In the genomic region with DNA sequence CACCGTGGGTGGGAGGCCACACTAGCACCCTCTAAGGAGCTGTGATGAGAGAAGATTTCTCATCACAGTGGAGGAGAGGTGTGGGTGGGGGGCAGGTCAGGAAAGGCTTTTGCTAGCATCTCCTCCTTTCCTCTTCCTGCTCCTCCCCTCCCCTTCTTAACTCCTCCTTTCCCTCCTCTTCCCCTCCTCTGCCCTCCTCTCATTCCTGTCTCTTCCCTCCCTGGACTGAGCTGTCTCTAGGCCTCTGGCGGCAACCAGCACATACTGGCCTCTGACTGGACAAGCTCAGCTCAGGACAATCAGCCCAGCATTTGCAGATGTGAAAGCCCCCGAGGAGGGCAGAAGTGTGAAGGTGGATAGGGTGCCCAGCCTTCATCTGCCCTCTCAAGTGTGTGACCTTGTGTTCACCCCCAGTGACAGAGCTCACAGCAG, we compare ENCODE assay signal across 19 cellular contexts. TPM values are rescaled to one million over a fixed set of nuclear protein-coding genes. Genes with fewer than 3 reads are reported as not detected.
A peak's percentile ranks its signal among the peaks of the same experiment; 100 is the strongest.
DNase-seq lines count a peak whose midpoint lies in the region; ATAC-seq and TF ChIP-seq lines count a peak whose summit lies in the region.
"Had no signal": no experiment of that assay in that cellular context is flagged by ENCODE, and none has a peak within 500 bp of the region (broad histone marks: within the 10 kb centered on the region; RNA-seq: fewer than 3 reads in every experiment).

No MANE protein-coding gene starts in this region.

- peaks cover 0 to 10% of the 10 kb centered on the region in 2 experiments; a peak in 1 of 4 replicates for H3K4me1 ChIP-seq in SK-N-SH (ENCODE audit: control insufficient read depth in 1 of 2, insufficient read depth in 2 of 2, low read depth in 1 of 2, low read length in 1 of 2)
- peaks cover 63% of the 10 kb centered on the region for H3K4me1 ChIP-seq in PC-9 (replicated peaks; ENCODE audit: insufficient read depth)
- H3K4me1 ChIP-seq: parathyroid adenoma had no signal

- H3K79me2 ChIP-seq in SK-N-SH (ENCODE audit: insufficient read depth): no peaks in the 10 kb centered on the region
- peaks cover 14% of the 10 kb centered on the region for H3K79me2 ChIP-seq in PC-9 (ENCODE audit: low read depth)
- H3K79me2 ChIP-seq: parathyroid adenoma had no signal

- no peaks in the 10 kb centered on the region for H3K27me3 ChIP-seq in SK-N-SH (ENCODE audit: insufficient read depth)
- H3K27me3 ChIP-seq in PC-9 (ENCODE audit: insufficient read depth, low read depth): no peaks in the 10 kb centered on the region
- H3K27me3 ChIP-seq: foreskin keratinocyte had no signal

- TF ChIP-seq RAD21 in SK-N-SH (IDR thresholded peaks at IDR 0.05; ENCODE audit: low read length): no peak

- POLR2A ChIA-PET in SK-N-SH (lab: Yijun Ruan, JAX): no interaction called here
- POLR2A ChIA-PET in PC-9 (lab: Charles Lee; ENCODE audit: unreplicated experiment): interaction anchor here (0.5 to 0.7 kb wide), 4 partner anchors 18 to 318 kb away, joined by 3 to 13 read pairs (median 6); no protein-coding TSS in a partner anchor

- TF ChIP-seq EP300 in SK-N-SH (IDR thresholded peaks at IDR 0.05; ENCODE audit: borderline replicate concordance in 1 of 2, low read depth in 1 of 2, low read length in 1 of 2): no peak

- 56% methylated on average over 3 of the region's 3 CpGs for WGBS in SK-N-SH (ENCODE audit: low lambda C conversion rate)

- DNase-seq in SK-N-SH: no peak
- peak; percentile 48 to 53 for DNase-seq in PC-9
- peak; percentile 91 for DNase-seq in glomerular visceral epithelial cell (ENCODE audit: extremely low spot score)
- DNase-seq in skeletal muscle cell (ENCODE audit: low read depth): peak; percentile 11
- DNase-seq in NCI-H1436 treated with DMSO at 0.1 percent for 48 hours (lab: John Stamatoyannopoulos, UW): no peak
- DNase-seq in HuH-7.5 (ENCODE audit: low spot score): no peak
- DNase-seq in hypothalamus (lab: John Stamatoyannopoulos, UW): no peak
- DNase-seq: activated T-cell treated with anti-CD3 and anti-CD28 coated beads for 4 hours; CD4-positive, CD25-positive, alpha-beta regulatory T cell; DND-41; effector memory CD8-positive, alpha-beta T cell; foreskin keratinocyte; NCI-H2081 treated with DMSO at 0.1 percent for 48 hours; T-helper 17 cell had no signal

- H3K4me3 ChIP-seq in SK-N-SH (ENCODE audit: low read depth in 2 of 2, low read length in 1 of 2) (no peak overlapping the region), PC-9 (no peak overlapping the region), skeletal muscle cell (ENCODE audit: low read depth, low read length) (no peak overlapping the region)

- intact Hi-C loops in PC-9 (cut with micrococcal nuclease; ENCODE audit: unreplicated experiment): no loop called here

- no peak overlapping the region for H3K4me2 ChIP-seq in SK-N-SH
- H3K4me2 ChIP-seq in PC-9: peak overlapping the region; percentile 86

- TF ChIP-seq CTCF in SK-N-SH (IDR thresholded peaks at IDR 0.05): no peak
- TF ChIP-seq CTCF in PC-9 (conservative IDR thresholded peaks at IDR 0.05): no peak

- H3K27ac ChIP-seq in SK-N-SH (ENCODE audit: low read depth in 2 of 2, low read length in 1 of 2): no peak overlapping the region
- peak overlapping the region; percentile 99 for H3K27ac ChIP-seq in PC-9
- H3K27ac ChIP-seq: 22Rv1, foreskin keratinocyte, HL-60, parathyroid adenoma had no signal

- H2AFZ ChIP-seq in SK-N-SH (ENCODE audit: low read depth): no peak overlapping the region
- no peak overlapping the region for H2AFZ ChIP-seq in PC-9
- H2AFZ ChIP-seq: parathyroid adenoma had no signal

- H4K20me1 ChIP-seq in SK-N-SH (ENCODE audit: insufficient read depth): no peaks in the 10 kb centered on the region
- H4K20me1 ChIP-seq in PC-9 (ENCODE audit: insufficient read depth): no peaks in the 10 kb centered on the region

- H3F3A ChIP-seq in SK-N-SH (replicated peaks; ENCODE audit: insufficient read depth) (no peaks in the 10 kb centered on the region), PC-9 (ENCODE audit: insufficient read depth, low read depth) (peaks cover 52% of the 10 kb centered on the region)

- ATAC-seq in SK-N-SH treated with all-trans-retinoic acid at 6 μM for 48 hours: peak; percentile 62
- ATAC-seq: effector memory CD8-positive, alpha-beta T cell; foreskin keratinocyte; T-helper 17 cell had no signal

- H3K9me2 ChIP-seq in SK-N-SH (no peaks in the 10 kb centered on the region), PC-9 (ENCODE audit: insufficient read depth) (no peaks in the 10 kb centered on the region)

- no peak overlapping the region for H3K9ac ChIP-seq in SK-N-SH
- H3K9ac ChIP-seq: parathyroid adenoma had no signal

- CTCF ChIA-PET in SK-N-SH (lab: Yijun Ruan, JAX): interaction anchor here (0.9 to 2.3 kb wide), 5 partner anchors 9 to 293 kb away, joined by 3 to 9 read pairs (median 4); no protein-coding TSS in a partner anchor
- CTCF ChIA-PET in PC-9 (lab: Charles Lee): interaction anchor here (0.6 kb wide), 1 partner anchor 19 kb away, joined by 3 read pairs; a partner anchor contains a TSS

- H3K36me3 ChIP-seq in SK-N-SH (replicated peaks in 1 of 2; ENCODE audit: control insufficient read depth in 1 of 2, insufficient read depth in 2 of 2, low read length in 1 of 2): no peaks in the 10 kb centered on the region
- no peaks in the 10 kb centered on the region for H3K36me3 ChIP-seq in PC-9 (ENCODE audit: low read depth)

- BruUV-seq in PC-9 (replicated peaks; lab: Mats Ljungman, UMichigan): no TSS peak

- H3K9me3 ChIP-seq in SK-N-SH (no peaks in the 10 kb centered on the region), PC-9 (ENCODE audit: insufficient read depth, low read depth) (no peaks in the 10 kb centered on the region)

TF ChIP-seq in SK-N-SH treated with all-trans-retinoic acid at 6 μM for 48 hours, 23 proteins besides CTCF, POLR2A, EP300 and RAD21 (continues in another document):
- TF ChIP-seq, protein P1, sequence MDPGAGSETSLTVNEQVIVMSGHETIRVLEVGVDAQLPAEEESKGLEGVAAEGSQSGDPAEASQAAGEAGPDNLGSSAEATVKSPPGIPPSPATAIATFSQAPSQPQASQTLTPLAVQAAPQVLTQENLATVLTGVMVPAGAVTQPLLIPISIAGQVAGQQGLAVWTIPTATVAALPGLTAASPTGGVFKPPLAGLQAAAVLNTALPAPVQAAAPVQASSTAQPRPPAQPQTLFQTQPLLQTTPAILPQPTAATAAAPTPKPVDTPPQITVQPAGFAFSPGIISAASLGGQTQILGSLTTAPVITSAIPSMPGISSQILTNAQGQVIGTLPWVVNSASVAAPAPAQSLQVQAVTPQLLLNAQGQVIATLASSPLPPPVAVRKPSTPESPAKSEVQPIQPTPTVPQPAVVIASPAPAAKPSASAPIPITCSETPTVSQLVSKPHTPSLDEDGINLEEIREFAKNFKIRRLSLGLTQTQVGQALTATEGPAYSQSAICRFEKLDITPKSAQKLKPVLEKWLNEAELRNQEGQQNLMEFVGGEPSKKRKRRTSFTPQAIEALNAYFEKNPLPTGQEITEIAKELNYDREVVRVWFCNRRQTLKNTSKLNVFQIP (CRISPR knock-in tag; IDR thresholded peaks at IDR 0.05; ENCODE audit: borderline replicate concordance, low read depth): no peak
- TF ChIP-seq ISL1 (CRISPR knock-in tag; IDR thresholded peaks at IDR 0.05) (no peak), BACH2 (CRISPR knock-in tag; IDR thresholded peaks at IDR 0.05; ENCODE audit: borderline replicate concordance) (no peak), ESRRG (CRISPR knock-in tag; IDR thresholded peaks at IDR 0.05) (no peak), ZC3H10 (CRISPR knock-in tag; IDR thresholded peaks at IDR 0.05) (no peak), ARNTL (CRISPR knock-in tag; IDR thresholded peaks at IDR 0.05; ENCODE audit: borderline replicate concordance, low read depth) (no peak), OSR1 (CRISPR knock-in tag; IDR thresholded peaks at IDR 0.05) (no peak)

TF ChIP-seq in SK-N-SH, 30 proteins besides CTCF, POLR2A, EP300 and RAD21 (continues in another document):
- no peak for TF ChIP-seq POLR2AphosphoS5 (IDR thresholded peaks at IDR 0.05; ENCODE audit: low read depth, low read length)
- TF ChIP-seq FOXJ3 (CRISPR knock-in tag; IDR thresholded peaks at IDR 0.05): no peak
- no peak for TF ChIP-seq MXI1 (IDR thresholded peaks at IDR 0.05; ENCODE audit: low read depth, low read length)
- no peak for TF ChIP-seq FOXM1 (IDR thresholded peaks at IDR 0.05; ENCODE audit: low read depth)
- no peak for TF ChIP-seq CHD2 (IDR thresholded peaks at IDR 0.05; ENCODE audit: low read length, partially characterized antibody)
- TF ChIP-seq RXRA (IDR thresholded peaks at IDR 0.05; ENCODE audit: borderline replicate concordance, low read depth): no peak
- no peak for TF ChIP-seq SIN3A (IDR thresholded peaks at IDR 0.05; ENCODE audit: borderline replicate concordance, low read depth, low read length)
- TF ChIP-seq, protein P2, sequence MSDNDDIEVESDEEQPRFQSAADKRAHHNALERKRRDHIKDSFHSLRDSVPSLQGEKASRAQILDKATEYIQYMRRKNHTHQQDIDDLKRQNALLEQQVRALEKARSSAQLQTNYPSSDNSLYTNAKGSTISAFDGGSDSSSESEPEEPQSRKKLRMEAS (IDR thresholded peaks at IDR 0.05; ENCODE audit: low read depth): no peak
- TF ChIP-seq, protein P3, sequence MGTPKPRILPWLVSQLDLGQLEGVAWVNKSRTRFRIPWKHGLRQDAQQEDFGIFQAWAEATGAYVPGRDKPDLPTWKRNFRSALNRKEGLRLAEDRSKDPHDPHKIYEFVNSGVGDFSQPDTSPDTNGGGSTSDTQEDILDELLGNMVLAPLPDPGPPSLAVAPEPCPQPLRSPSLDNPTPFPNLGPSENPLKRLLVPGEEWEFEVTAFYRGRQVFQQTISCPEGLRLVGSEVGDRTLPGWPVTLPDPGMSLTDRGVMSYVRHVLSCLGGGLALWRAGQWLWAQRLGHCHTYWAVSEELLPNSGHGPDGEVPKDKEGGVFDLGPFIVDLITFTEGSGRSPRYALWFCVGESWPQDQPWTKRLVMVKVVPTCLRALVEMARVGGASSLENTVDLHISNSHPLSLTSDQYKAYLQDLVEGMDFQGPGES (IDR thresholded peaks at IDR 0.05; ENCODE audit: low read depth, low read length): no peak
- no peak for TF ChIP-seq FOSL2 (IDR thresholded peaks at IDR 0.05; ENCODE audit: borderline replicate concordance, low read depth)
- TF ChIP-seq MEF2A (IDR thresholded peaks at IDR 0.05; ENCODE audit: borderline replicate concordance, low read depth): no peak

RNA-seq across cellular contexts. Expression of a gene that starts 19.0 kb away (rescaled TPM):
- polyA plus RNA-seq in SK-N-SH (2012; rRNA removed): not detected in 2 replicates
- polyA plus RNA-seq in SK-N-SH (2012; cell fraction: cytosol; rRNA removed): not detected in 2 replicates
- not detected in 2 replicates for polyA plus RNA-seq in SK-N-SH (2012; cell fraction: nucleus; rRNA removed)
- total RNA-seq in PC-9 (2021): 9.1 and 12.3 TPM in 2 replicates
- total RNA-seq: CD4-positive, CD25-positive, alpha-beta regulatory T cell; foreskin keratinocyte; mononuclear cell; T-helper 17 cell had no signal

RNA-seq across cellular contexts. Expression of a gene that starts 30.5 kb away (rescaled TPM):
- 14.6 and 18.8 TPM in 2 replicates for polyA plus RNA-seq in SK-N-SH (2012; rRNA removed)
- 18.7 and 22.1 TPM in 2 replicates for polyA plus RNA-seq in SK-N-SH (2012; cell fraction: cytosol; rRNA removed)
- polyA plus RNA-seq in SK-N-SH (2012; cell fraction: nucleus; rRNA removed): 21.0 and 21.2 TPM in 2 replicates
- total RNA-seq in PC-9 (2021): 71.4 and 79.6 TPM in 2 replicates

Comparison
In these comparisons a context has a peak if more than half of its experiments do, and no peak if none do; other contexts are left out.
1. DNase-seq: peak in PC-9 (2 of 2), glomerular visceral epithelial cell (single experiment) and skeletal muscle cell (single experiment); none in SK-N-SH (single experiment), NCI-H1436 treated with DMSO at 0.1 percent for 48 hours (single experiment), HuH-7.5 (single experiment) and hypothalamus (0 of 51).